Comparison of ENCODE assay signal across 1 cellular context in the genomic region with DNA sequence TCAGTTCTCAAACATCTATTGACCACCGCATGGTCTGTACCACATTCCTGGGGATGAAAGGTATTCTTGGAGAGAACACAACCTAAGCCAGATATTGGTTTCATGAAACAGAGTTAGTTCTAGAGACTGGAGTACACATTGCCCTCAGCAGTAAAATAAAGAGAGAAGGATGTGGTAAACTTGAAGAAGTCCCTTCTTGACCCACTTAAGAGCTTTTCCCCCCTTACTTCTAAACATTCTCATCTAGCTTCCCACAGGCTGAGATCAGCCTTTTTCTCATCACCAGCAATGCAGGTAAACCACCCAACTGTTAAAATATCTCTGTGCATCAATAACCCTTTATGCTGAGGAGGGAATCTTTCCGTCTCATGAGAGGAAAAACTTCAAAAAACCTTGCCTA.
TF ChIP-seq lines count a peak whose summit lies in the region.

No MANE protein-coding gene starts in this region.

TF ChIP-seq in IMR-90, 13 proteins besides CTCF, POLR2A, EP300 and RAD21:
- no peak for TF ChIP-seq RFX5 (IDR thresholded peaks at IDR 0.05; ENCODE audit: low read depth, low read length)
- no peak for TF ChIP-seq CEBPB (IDR thresholded peaks at IDR 0.05; ENCODE audit: low read depth, low read length)
- no peak for TF ChIP-seq MXI1 (IDR thresholded peaks at IDR 0.05; ENCODE audit: borderline replicate concordance, low read depth, low read length)
- no peak for TF ChIP-seq FOS (IDR thresholded peaks at IDR 0.05; ENCODE audit: low read depth, low read length)
- no peak for TF ChIP-seq BHLHE40 (IDR thresholded peaks at IDR 0.05; ENCODE audit: low read depth, low read length)
- no peak for TF ChIP-seq CHD1 (IDR thresholded peaks at IDR 0.05; ENCODE audit: low read depth, low read length)
- no peak for TF ChIP-seq NFE2L2 (IDR thresholded peaks at IDR 0.05; ENCODE audit: low read depth, low read length)
- TF ChIP-seq, protein P1, sequence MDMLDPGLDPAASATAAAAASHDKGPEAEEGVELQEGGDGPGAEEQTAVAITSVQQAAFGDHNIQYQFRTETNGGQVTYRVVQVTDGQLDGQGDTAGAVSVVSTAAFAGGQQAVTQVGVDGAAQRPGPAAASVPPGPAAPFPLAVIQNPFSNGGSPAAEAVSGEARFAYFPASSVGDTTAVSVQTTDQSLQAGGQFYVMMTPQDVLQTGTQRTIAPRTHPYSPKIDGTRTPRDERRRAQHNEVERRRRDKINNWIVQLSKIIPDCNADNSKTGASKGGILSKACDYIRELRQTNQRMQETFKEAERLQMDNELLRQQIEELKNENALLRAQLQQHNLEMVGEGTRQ (IDR thresholded peaks at IDR 0.05; ENCODE audit: low read depth, low read length) = no peak
- no peak for TF ChIP-seq MAZ (IDR thresholded peaks at IDR 0.05; ENCODE audit: borderline replicate concordance, low read depth, low read length)
- TF ChIP-seq, protein P2, sequence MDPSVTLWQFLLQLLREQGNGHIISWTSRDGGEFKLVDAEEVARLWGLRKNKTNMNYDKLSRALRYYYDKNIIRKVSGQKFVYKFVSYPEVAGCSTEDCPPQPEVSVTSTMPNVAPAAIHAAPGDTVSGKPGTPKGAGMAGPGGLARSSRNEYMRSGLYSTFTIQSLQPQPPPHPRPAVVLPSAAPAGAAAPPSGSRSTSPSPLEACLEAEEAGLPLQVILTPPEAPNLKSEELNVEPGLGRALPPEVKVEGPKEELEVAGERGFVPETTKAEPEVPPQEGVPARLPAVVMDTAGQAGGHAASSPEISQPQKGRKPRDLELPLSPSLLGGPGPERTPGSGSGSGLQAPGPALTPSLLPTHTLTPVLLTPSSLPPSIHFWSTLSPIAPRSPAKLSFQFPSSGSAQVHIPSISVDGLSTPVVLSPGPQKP (IDR thresholded peaks at IDR 0.05; ENCODE audit: borderline replicate concordance, low read depth, low read length) = no peak
- no peak for TF ChIP-seq SMC3 (IDR thresholded peaks at IDR 0.05; ENCODE audit: low read depth, low read length)
- no peak for TF ChIP-seq MAFK (IDR thresholded peaks at IDR 0.05; ENCODE audit: low read depth, low read length)
- TF ChIP-seq RCOR1 (IDR thresholded peaks at IDR 0.05; ENCODE audit: insufficient replicate concordance, low read length) = no peak
